Comparison of ENCODE assay signal across 12 cellular contexts in genomic region chr18:22185723-22186386, GRCh38. TPM values are rescaled to one million over a fixed set of nuclear protein-coding genes. Genes with fewer than 3 reads are reported as not detected.
DNase-seq lines count a peak whose midpoint lies in the region; ATAC-seq and TF ChIP-seq lines count a peak whose summit lies in the region.
"Had no signal": no experiment of that assay in that cellular context is flagged by ENCODE, and none has a peak within 500 bp of the region (broad histone marks: within the 10 kb centered on the region; RNA-seq: fewer than 3 reads in every experiment).

No MANE protein-coding gene starts in this region.

- H3K4me1 Mint-ChIP-seq in activated T-cell treated with anti-CD3 and anti-CD28 coated beads, Interleukin-2, amount 50 U/mL, for 4 hours (ENCODE audit: low read depth): no peaks in the 10 kb centered on the region

- DNase-seq in COLO668 (lab: John Stamatoyannopoulos, UW; ENCODE audit: unreplicated experiment) (peak; percentile 79), NCI-H774 (lab: John Stamatoyannopoulos, UW) (peak; percentile 53), fibroblast of the aortic adventitia (ENCODE audit: low read depth) (no peak), neuronal stem cell (ENCODE audit: low spot score) (no peak), BE2C (no peak)
- no peak for DNase-seq in activated T-cell treated with anti-CD3 and anti-CD28 coated beads, Interleukin-2, amount 50 U/mL, for 4 hours
- DNase-seq: central memory CD4-positive, alpha-beta T cell; NCI-H1694 treated with DMSO at 0.1 percent for 48 hours; T-helper 2 cell had no signal

- H3K9ac ChIP-seq in neuronal stem cell (ENCODE audit: low read depth, low read length, poor library complexity): no peak overlapping the region

- H3K36me3 Mint-ChIP-seq in activated T-cell treated with anti-CD3 and anti-CD28 coated beads, Interleukin-2, amount 50 U/mL, for 4 hours (ENCODE audit: insufficient read depth): no peaks in the 10 kb centered on the region

- no CpG with 5 or more reads among the region's 10 CpGs for WGBS in neuronal stem cell (ENCODE audit: extremely low coverage in 2 of 2, insufficient read length in 2 of 2, insufficient replicate concordance in 1 of 2), 2 donors

- H3K4ac ChIP-seq in neuronal stem cell (ENCODE audit: low read length): no peak overlapping the region

- no peak overlapping the region for H4K8ac ChIP-seq in neuronal stem cell (ENCODE audit: low read depth, low read length)

- peak overlapping the region; percentile 38 for H2BK15ac ChIP-seq in neuronal stem cell (ENCODE audit: low read length)

- H3K4me1 ChIP-seq in neuronal stem cell (ENCODE audit: control insufficient read depth in 2 of 2, insufficient read depth in 1 of 2, low read depth in 1 of 2, low read length in 2 of 2): no peaks in the 10 kb centered on the region
- peaks cover 3% of the 10 kb centered on the region for H3K4me1 ChIP-seq in BE2C

- H3K23ac ChIP-seq in neuronal stem cell (ENCODE audit: low read depth, low read length, poor library complexity): peak overlapping the region; percentile 19

- H3K9me3 ChIP-seq in neuronal stem cell (replicated peaks in 1 of 2; ENCODE audit: control insufficient read depth in 2 of 2, insufficient read depth in 1 of 2, low read depth in 1 of 2, low read length in 2 of 2): no peaks in the 10 kb centered on the region
- no peaks in the 10 kb centered on the region for H3K9me3 ChIP-seq in BE2C

- H3K4me3 ChIP-seq in fibroblast of the aortic adventitia (ENCODE audit: low read depth, low read length) (peak overlapping the region; percentile 20), neuronal stem cell (ENCODE audit: low read length in 2 of 2) (no peak overlapping the region), BE2C (ENCODE audit: low read depth, low read length) (no peak overlapping the region)

- H3K18ac ChIP-seq in neuronal stem cell (ENCODE audit: low read length): no peak overlapping the region

- no peak overlapping the region for H2BK12ac ChIP-seq in neuronal stem cell (ENCODE audit: low read length)

- H2AFZ ChIP-seq in neuronal stem cell (ENCODE audit: low read length): no peak overlapping the region

- H3K4me3 Mint-ChIP-seq in activated T-cell treated with anti-CD3 and anti-CD28 coated beads, Interleukin-2, amount 50 U/mL, for 4 hours: no peak overlapping the region

- H3K9me3 Mint-ChIP-seq in activated T-cell treated with anti-CD3 and anti-CD28 coated beads, Interleukin-2, amount 50 U/mL, for 4 hours: no peaks in the 10 kb centered on the region
- H3K9me3 Mint-ChIP-seq: activated naive CD4-positive, alpha-beta T cell treated with anti-CD3 and anti-CD28 coated beads, Interleukin-2, amount 50 U/mL, for 72 hours had no signal

- H4K91ac ChIP-seq in neuronal stem cell (ENCODE audit: low read depth, low read length, poor library complexity): no peak overlapping the region

- H3K4me2 ChIP-seq in neuronal stem cell (ENCODE audit: insufficient read depth, low read length, poor library complexity, severe bottlenecking): no peak overlapping the region

- no peak overlapping the region for H3K27ac ChIP-seq in neuronal stem cell (replicated peaks; ENCODE audit: low read length)

- no peak overlapping the region for H3K14ac ChIP-seq in neuronal stem cell (ENCODE audit: low read length)

- ATAC-seq in HG03378 (IDR thresholded peaks at IDR 0.05; ENCODE audit: unreplicated experiment): no peak
- no peak for ATAC-seq in HG03457 (IDR thresholded peaks at IDR 0.05; ENCODE audit: unreplicated experiment)
- ATAC-seq in activated T-cell treated with anti-CD3 and anti-CD28 coated beads, Interleukin-2, amount 50 U/mL, for 4 hours: no peak
- ATAC-seq: activated naive CD4-positive, alpha-beta T cell treated with anti-CD3 and anti-CD28 coated beads, Interleukin-2, amount 50 U/mL, for 72 hours had no signal

- TF ChIP-seq CTCF in fibroblast of the aortic adventitia (IDR thresholded peaks at IDR 0.05; ENCODE audit: insufficient read depth, low read length) (no peak), BE2C (IDR thresholded peaks at IDR 0.05; ENCODE audit: low read depth, low read length) (no peak)

- H2BK120ac ChIP-seq in neuronal stem cell (ENCODE audit: low read depth, low read length): no peak overlapping the region

- H3K36me3 ChIP-seq in neuronal stem cell (replicated peaks in 1 of 2; ENCODE audit: control insufficient read depth in 2 of 2, insufficient read depth in 2 of 2, low read length in 2 of 2) (no peaks in the 10 kb centered on the region), BE2C (no peaks in the 10 kb centered on the region)

- H3K27me3 ChIP-seq in neuronal stem cell (ENCODE audit: control insufficient read depth in 3 of 3, insufficient read depth in 3 of 3, low read depth in 1 of 3, low read length in 3 of 3): peaks cover 0 to 32% (median 0%) of the 10 kb centered on the region in 3 experiments
- no peaks in the 10 kb centered on the region for H3K27me3 ChIP-seq in BE2C

- H3K79me1 ChIP-seq in neuronal stem cell (ENCODE audit: low read depth, low read length): no peaks in the 10 kb centered on the region

- H2AK5ac ChIP-seq in neuronal stem cell (ENCODE audit: low read depth, low read length): no peak overlapping the region

- H3K27me3 Mint-ChIP-seq in activated T-cell treated with anti-CD3 and anti-CD28 coated beads, Interleukin-2, amount 50 U/mL, for 4 hours (ENCODE audit: low read depth): peaks cover 9% of the 10 kb centered on the region

- H2BK5ac ChIP-seq in neuronal stem cell (ENCODE audit: low read length): no peak overlapping the region

RNA-seq across cellular contexts. Expression of gene GATA6, which starts 16.5 kb away (rescaled TPM):
- total RNA-seq in fibroblast of the aortic adventitia (ENCODE audit: low replicate concordance): 22.5 and 34.0 TPM in 2 replicates
- polyA plus RNA-seq in neuronal stem cell (2013, experiment 1 of 2): 0.04 TPM
- 0.03 TPM for polyA plus RNA-seq in neuronal stem cell (2013, experiment 2 of 2)
- 0.15 TPM for polyA plus RNA-seq in BE2C (2012; ENCODE audit: insufficient read depth, insufficient read length, low read depth)
- under 1 TPM; 0.08 to 0.21 (median 0.14) TPM for total RNA-seq in activated T-cell treated with anti-CD3 and anti-CD28 coated beads, Interleukin-2, amount 50 U/mL, for 4 hours
- total RNA-seq: activated naive CD4-positive, alpha-beta T cell treated with anti-CD3 and anti-CD28 coated beads, Interleukin-2, amount 50 U/mL, for 72 hours had no signal

Comparison
In these comparisons a context has a peak if more than half of its experiments do, and no peak if none do; other contexts are left out.
1. DNase-seq: peak in COLO668 (single experiment) and NCI-H774 (single experiment); none in fibroblast of the aortic adventitia (single experiment), neuronal stem cell (single experiment), BE2C (single experiment) and activated T-cell treated with anti-CD3 and anti-CD28 coated beads, Interleukin-2, amount 50 U/mL, for 4 hours (single experiment).
2. RNA of gene GATA6, which starts 16.5 kb away (total RNA-seq): 22.5 to 34.0 TPM in fibroblast of the aortic adventitia; 0.08 to 0.21 TPM in activated T-cell treated with anti-CD3 and anti-CD28 coated beads, Interleukin-2, amount 50 U/mL, for 4 hours; every median in the first group is over 10 times any median in the second.